In genomic region chr2:24077535-24077877, GRCh38 we compare ENCODE assay signal across 9 cellular contexts. TPM values are rescaled to one million over a fixed set of nuclear protein-coding genes. Genes with fewer than 3 reads are reported as not detected.
A peak's percentile ranks its signal among the peaks of the same experiment; 100 is the strongest.
DNase-seq lines count a peak whose midpoint lies in the region; ATAC-seq and TF ChIP-seq lines count a peak whose summit lies in the region.
"Had no signal": no experiment of that assay in that cellular context is flagged by ENCODE, and none has a peak within 500 bp of the region (broad histone marks: within the 10 kb centered on the region; RNA-seq: fewer than 3 reads in every experiment).

No MANE protein-coding gene starts in this region.

- no peak overlapping the region for H2BK5ac ChIP-seq in mesendoderm (ENCODE audit: low read length)

- peak overlapping the region; percentile 72 for H3K9ac ChIP-seq in mesendoderm (ENCODE audit: low read length)

- H3K27me3 ChIP-seq in mesendoderm (ENCODE audit: insufficient read depth, low read length, poor library complexity) (no peaks in the 10 kb centered on the region), vagina (no peaks in the 10 kb centered on the region)

- no peak overlapping the region for H3K18ac ChIP-seq in mesendoderm (ENCODE audit: low read length)

- H3K36me3 Mint-ChIP-seq in central memory CD8-positive, alpha-beta T cell (ENCODE audit: insufficient read depth), result peaks cover 27% of the 10 kb centered on the region

- H3K4ac ChIP-seq in mesendoderm (ENCODE audit: low read depth, low read length), result no peak overlapping the region

- intact Hi-C loops in Right ventricle myocardium inferior (cut with DNase I), result loop anchor here (2.0 kb wide), 1 partner anchor 151 kb away; the partner anchor contains the start of gene ATAD2B
- intact Hi-C loops in cardiac septum (cut with DNase I), result loop anchor here (2.0 kb wide), 2 partner anchors 45 to 151 kb away; partner anchors contain the start of genes ATAD2B, FAM228B and PFN4
- intact Hi-C loops in vagina (cut with DNase I), result no loop called here

- no peaks in the 10 kb centered on the region for H3K27me3 Mint-ChIP-seq in central memory CD8-positive, alpha-beta T cell

- H3K27ac ChIP-seq in mesendoderm (ENCODE audit: low read depth, low read length), result no peak overlapping the region
- H3K27ac ChIP-seq in vagina, result peak overlapping the region; percentile 94

- H2AK5ac ChIP-seq in mesendoderm (ENCODE audit: low read length), result no peak overlapping the region

- H3K4me2 ChIP-seq in mesendoderm (ENCODE audit: low read length), result peak overlapping the region; percentile 58

- H3K56ac ChIP-seq in mesendoderm (ENCODE audit: low read length), result peak overlapping the region; percentile 89

- H3K9me3 Mint-ChIP-seq in central memory CD8-positive, alpha-beta T cell, result no peaks in the 10 kb centered on the region

- H3K9me3 ChIP-seq in vagina, result no peaks in the 10 kb centered on the region

- H3K4me3 ChIP-seq in mesendoderm (ENCODE audit: low read length), result no peak overlapping the region
- H3K4me3 ChIP-seq in vagina, result peak overlapping the region; percentile 66 to 87

- no peak overlapping the region for H2BK15ac ChIP-seq in mesendoderm (replicated peaks; ENCODE audit: low read depth)

- TF ChIP-seq CTCF in vagina (IDR thresholded peaks at IDR 0.05), result no peak

- no peak overlapping the region for H4K5ac ChIP-seq in mesendoderm (ENCODE audit: low read length)

- peaks cover 31% of the 10 kb centered on the region for H3K4me1 Mint-ChIP-seq in central memory CD8-positive, alpha-beta T cell

- no peak overlapping the region for H4K8ac ChIP-seq in mesendoderm (ENCODE audit: low read depth, low read length)

- H3K79me1 ChIP-seq in mesendoderm (ENCODE audit: low read length), result peaks cover 6% of the 10 kb centered on the region

- no CpG with 5 or more reads among the region's 9 CpGs for WGBS in mesendoderm (ENCODE audit: extremely low coverage, insufficient coverage, low lambda C conversion rate)

- no peak overlapping the region for H2BK120ac ChIP-seq in mesendoderm (ENCODE audit: low read depth, low read length)

- peak overlapping the region; percentile 92 for H3K27ac Mint-ChIP-seq in central memory CD8-positive, alpha-beta T cell (ENCODE audit: low read depth)

- TF ChIP-seq POLR2A in vagina (IDR thresholded peaks at IDR 0.05), result no peak

- H3K36me3 ChIP-seq in mesendoderm (ENCODE audit: control insufficient read depth, insufficient read depth, low read length) (peaks cover 1% of the 10 kb centered on the region), vagina (peaks cover 0 to 25% of the 10 kb centered on the region in 2 donors)

- DNase-seq in Right ventricle myocardium inferior (ENCODE audit: missing footprints) (no peak), cardiac septum (ENCODE audit: low spot score) (no peak), mesendoderm (no peak), vagina (ENCODE audit: extremely low spot score in 2 of 2) (peak in 1 of 2 donors; percentile 89), KG1 (lab: John Stamatoyannopoulos, UW) (no peak), kidney tubule cell (ENCODE audit: low spot score) (no peak)
- DNase-seq in central memory CD8-positive, alpha-beta T cell (ENCODE audit: low spot score in 2 of 2), result no peak
- DNase-seq in stimulated activated CD4-positive, alpha-beta T cell treated with anti-CD3 and anti-CD28 coated beads, Interleukin-4, amount 100 ng/mL, for 24 hours, result no peak

- no peaks in the 10 kb centered on the region for H3K4me1 ChIP-seq in mesendoderm (ENCODE audit: control insufficient read depth, low read depth, low read length)
- peaks cover 25% of the 10 kb centered on the region for H3K4me1 ChIP-seq in vagina

- peak overlapping the region; percentile 97 for H3K4me3 Mint-ChIP-seq in central memory CD8-positive, alpha-beta T cell

- H3K79me2 ChIP-seq in mesendoderm (ENCODE audit: control insufficient read depth, insufficient read depth, low read length), result peaks cover 11% of the 10 kb centered on the region

- peak; percentile 0 for ATAC-seq in Right ventricle myocardium inferior
- ATAC-seq in central memory CD8-positive, alpha-beta T cell (replicated peaks; ENCODE audit: extremely low read depth, poor library complexity, severe bottlenecking), result no peak

- no peak overlapping the region for H3K23ac ChIP-seq in mesendoderm (ENCODE audit: low read length)

RNA-seq across cellular contexts. Expression of gene SF3B6, which starts 1.4 kb away (rescaled TPM):
- total RNA-seq in Right ventricle myocardium inferior, result 53.7 TPM
- total RNA-seq in cardiac septum, result 53.1 TPM
- polyA plus RNA-seq in mesendoderm (2013, experiment 1 of 2), result 242 TPM
- 249 TPM for polyA plus RNA-seq in mesendoderm (2013, experiment 2 of 2)
- 82.3 TPM for total RNA-seq in vagina

RNA-seq across cellular contexts. Expression of gene TP53I3, which starts 7.1 kb away (rescaled TPM):
- total RNA-seq in Right ventricle myocardium inferior (17.2 TPM), cardiac septum (8.3 TPM), vagina (31.9 TPM)
- polyA plus RNA-seq in mesendoderm (2013, experiment 1 of 2), result 23.7 TPM
- polyA plus RNA-seq in mesendoderm (2013, experiment 2 of 2), result 22.9 TPM

RNA-seq across cellular contexts. Expression of gene FKBP1B, which starts 28.0 kb away (rescaled TPM):
- 3.1 TPM for total RNA-seq in Right ventricle myocardium inferior
- total RNA-seq in cardiac septum, result 2.0 TPM
- 29.4 TPM for polyA plus RNA-seq in mesendoderm (2013, experiment 1 of 2)
- 29.2 TPM for polyA plus RNA-seq in mesendoderm (2013, experiment 2 of 2)
- 14.2 TPM for total RNA-seq in vagina

RNA-seq across cellular contexts. Expression of gene WDCP, which starts 30.3 kb away (rescaled TPM):
- 8.1 TPM for total RNA-seq in Right ventricle myocardium inferior
- total RNA-seq in cardiac septum, result 4.4 TPM
- 10.2 TPM for polyA plus RNA-seq in mesendoderm (2013, experiment 1 of 2)
- 10.2 TPM for polyA plus RNA-seq in mesendoderm (2013, experiment 2 of 2)
- total RNA-seq in vagina, result 5.2 TPM

RNA-seq across cellular contexts. Expression of gene PFN4, which starts 45.6 kb away (rescaled TPM):
- total RNA-seq in Right ventricle myocardium inferior (0.32 TPM), cardiac septum (1.0 TPM), vagina (not detected)
- 0.22 TPM for polyA plus RNA-seq in mesendoderm (2013, experiment 1 of 2)
- 0.17 TPM for polyA plus RNA-seq in mesendoderm (2013, experiment 2 of 2)
- total RNA-seq: T-helper 2 cell treated with Interferon-gamma antibody and Interleukin-4, amounts not matched to agents 100 ng/mL and 5 ng/mL, for 36 hours had no signal
